Comparison of ENCODE assay signal across 5 cellular contexts in genomic region chrY:23005880-23006279, GRCh38. TPM values are rescaled to one million over a fixed set of nuclear protein-coding genes. Genes with fewer than 3 reads are reported as not detected.
"Had no signal": no experiment of that assay in that cellular context is flagged by ENCODE, and none has a peak within 500 bp of the region (broad histone marks: within the 10 kb centered on the region; RNA-seq: fewer than 3 reads in every experiment).

No MANE protein-coding gene starts in this region.

RNA-seq across cellular contexts. Expression of gene BPY2, which starts 21.8 kb away (rescaled TPM):
- total RNA-seq: GM23338, H1, H9, HepG2, HT1080 had no signal
